ENCODE assay signal across 14 cellular contexts in genomic region chr7:101550641-101551531, GRCh38.
DNase-seq lines count a peak whose midpoint lies in the region; ATAC-seq and TF ChIP-seq lines count a peak whose summit lies in the region.
"Had no signal": no experiment of that assay in that cellular context is flagged by ENCODE, and none has a peak within 500 bp of the region (broad histone marks: within the 10 kb centered on the region; RNA-seq: fewer than 3 reads in every experiment).

No MANE protein-coding gene starts in this region.

- no peak overlapping the region for H3K9ac ChIP-seq in Karpas-422 (ENCODE audit: low read length)
- H3K9ac ChIP-seq: KMS-11 had no signal

- H3K27ac Mint-ChIP-seq in chondrocyte (ENCODE audit: unreplicated experiment), result no peak overlapping the region
- H3K27ac Mint-ChIP-seq: activated naive CD8-positive, alpha-beta T cell treated with anti-CD3 and anti-CD28 coated beads, Interleukin-2, amount 50 U/mL, for 24 hours; CD4-positive, alpha-beta T cell; naive thymus-derived CD8-positive, alpha-beta T cell; T-helper 17 cell had no signal

- no peaks in the 10 kb centered on the region for H3K27me3 Mint-ChIP-seq in chondrocyte (ENCODE audit: low read depth)
- H3K27me3 Mint-ChIP-seq: CD4-positive, alpha-beta T cell had no signal

- peaks cover 17% of the 10 kb centered on the region for H3K36me3 Mint-ChIP-seq in chondrocyte (ENCODE audit: low read depth)
- H3K36me3 Mint-ChIP-seq: naive thymus-derived CD8-positive, alpha-beta T cell had no signal

- DNase-seq in CD1c-positive myeloid dendritic cell (ENCODE audit: extremely low spot score) (peak; percentile 66), GM13976 (ENCODE audit: low spot score) (peak; percentile 30), chondrocyte (ENCODE audit: low spot score) (peak; percentile 74), lower lobe of right lung (peak; percentile 41), NCI-H1694 treated with DMSO at 0.1 percent for 48 hours (lab: John Stamatoyannopoulos, UW) (no peak), Karpas-422 (no peak), NCI-H187 (lab: John Stamatoyannopoulos, UW) (no peak)
- DNase-seq: activated naive CD8-positive, alpha-beta T cell treated with anti-CD3 and anti-CD28 coated beads, Interleukin-2, amount 50 U/mL, for 24 hours; NCI-H2081; T-helper 17 cell had no signal

- no peaks in the 10 kb centered on the region for H3K36me3 ChIP-seq in lower lobe of right lung
- no peaks in the 10 kb centered on the region for H3K36me3 ChIP-seq in Karpas-422 (ENCODE audit: insufficient read depth, low read length)

- H3K79me2 ChIP-seq in Karpas-422 (ENCODE audit: low read length), result no peaks in the 10 kb centered on the region

- no peaks in the 10 kb centered on the region for H3K4me1 Mint-ChIP-seq in chondrocyte (ENCODE audit: low read depth)
- H3K4me1 Mint-ChIP-seq: activated naive CD8-positive, alpha-beta T cell treated with anti-CD3 and anti-CD28 coated beads, Interleukin-2, amount 50 U/mL, for 24 hours; naive thymus-derived CD8-positive, alpha-beta T cell had no signal

- ATAC-seq in lower lobe of right lung (peak; percentile 46 to 48), HG03159 (IDR thresholded peaks at IDR 0.05; ENCODE audit: unreplicated experiment) (no peak)
- ATAC-seq: activated naive CD8-positive, alpha-beta T cell treated with anti-CD3 and anti-CD28 coated beads, Interleukin-2, amount 50 U/mL, for 24 hours; naive thymus-derived CD8-positive, alpha-beta T cell; T-helper 17 cell had no signal

- H3K9me3 ChIP-seq in lower lobe of right lung (no peaks in the 10 kb centered on the region), Karpas-422 (ENCODE audit: low read length) (no peaks in the 10 kb centered on the region)

- in situ Hi-C loops in GM13976 (cut with MboI; ENCODE audit: low sequenced_read_pairs, unreplicated experiment), result no loop called here

- intact Hi-C loops in lower lobe of right lung (cut with DNase I), result no loop called here

- no peaks in the 10 kb centered on the region for H4K20me1 ChIP-seq in Karpas-422 (ENCODE audit: insufficient read depth, low read depth, low read length)

- no peaks in the 10 kb centered on the region for H3K9me3 Mint-ChIP-seq in chondrocyte (ENCODE audit: low read depth)
- H3K9me3 Mint-ChIP-seq: activated naive CD8-positive, alpha-beta T cell treated with anti-CD3 and anti-CD28 coated beads, Interleukin-2, amount 50 U/mL, for 24 hours; CD4-positive, alpha-beta T cell; naive thymus-derived CD8-positive, alpha-beta T cell had no signal

- TF ChIP-seq CTCF in GM13976 (IDR thresholded peaks at IDR 0.05; ENCODE audit: borderline replicate concordance, control extremely low read depth, extremely low read depth, insufficient read depth, missing control alignments), result no peak
- no peak for TF ChIP-seq CTCF in chondrocyte (IDR thresholded peaks at IDR 0.05)
- no peak for TF ChIP-seq CTCF in lower lobe of right lung (IDR thresholded peaks at IDR 0.05)

- H3K9me2 ChIP-seq in Karpas-422 (replicated peaks; ENCODE audit: insufficient read depth, low read length), result no peaks in the 10 kb centered on the region

- H3K27me3 ChIP-seq in lower lobe of right lung (ENCODE audit: low read depth) (no peaks in the 10 kb centered on the region), Karpas-422 (ENCODE audit: low read length) (no peaks in the 10 kb centered on the region)

- H3K4me3 ChIP-seq in lower lobe of right lung (no peak overlapping the region), Karpas-422 (ENCODE audit: low read length) (no peak overlapping the region)

- H3K4me2 ChIP-seq in Karpas-422 (ENCODE audit: low read depth, low read length, poor library complexity, severe bottlenecking), result no peak overlapping the region
- H3K4me2 ChIP-seq: KMS-11 had no signal

- H3K4me1 ChIP-seq in lower lobe of right lung (no peaks in the 10 kb centered on the region), Karpas-422 (ENCODE audit: low read length) (no peaks in the 10 kb centered on the region)

- no peak overlapping the region for H3K4me3 Mint-ChIP-seq in chondrocyte (ENCODE audit: unreplicated experiment)
- H3K4me3 Mint-ChIP-seq: activated naive CD8-positive, alpha-beta T cell treated with anti-CD3 and anti-CD28 coated beads, Interleukin-2, amount 50 U/mL, for 24 hours; CD4-positive, alpha-beta T cell; naive thymus-derived CD8-positive, alpha-beta T cell had no signal

- no peak overlapping the region for H2AFZ ChIP-seq in Karpas-422 (ENCODE audit: low read length)

- H3K27ac ChIP-seq in lower lobe of right lung, result no peak overlapping the region
- H3K27ac ChIP-seq in Karpas-422 (ENCODE audit: low read length), result no peak overlapping the region
- H3K27ac ChIP-seq: KMS-11 had no signal

Comparison
In these comparisons a context has a peak if more than half of its experiments do, and no peak if none do; other contexts are left out.
1. DNase-seq: peak in CD1c-positive myeloid dendritic cell (single experiment), GM13976 (single experiment), chondrocyte (single experiment) and lower lobe of right lung (single experiment); none in NCI-H1694 treated with DMSO at 0.1 percent for 48 hours (single experiment), Karpas-422 (single experiment) and NCI-H187 (0 of 2).